Comparison of ENCODE assay signal across 8 cellular contexts in genomic region chr17:50094243-50094752, GRCh38. TPM values are rescaled to one million over a fixed set of nuclear protein-coding genes. Genes with fewer than 3 reads are reported as not detected.
DNase-seq lines count a peak whose midpoint lies in the region; ATAC-seq, FAIRE-seq and TF ChIP-seq lines count a peak whose summit lies in the region.

No MANE protein-coding gene starts in this region.

- POLR2A ChIA-PET in GM10248 (lab: Yijun Ruan, JAX) (no interaction called here), endothelial cell of umbilical vein (lab: Charles Lee) (interaction anchor here (0.7 kb wide), 1 partner anchor 73 kb away, joined by 5 read pairs; no protein-coding TSS in a partner anchor)

- dilution Hi-C loops in endothelial cell of umbilical vein (cut with MboI; ENCODE audit: extremely low pct_ligation_motif_present, low sequenced_read_pairs) = no loop called here

- TF ChIP-seq POLR2A in endothelial cell of umbilical vein (IDR thresholded peaks at IDR 0.05; ENCODE audit: low read depth, low read length) = no peak

- H3K4me1 ChIP-seq in endothelial cell of umbilical vein (ENCODE audit: control insufficient read depth, extremely low read depth, insufficient read depth, low read length) = peaks cover 10% of the 10 kb centered on the region

- no peak overlapping the region for H3K27ac ChIP-seq in endothelial cell of umbilical vein (ENCODE audit: insufficient read depth, low read depth, low read length)

- H3K27ac Mint-ChIP-seq in mesothelial cell of epicardium = peak overlapping the region; percentile 91

- peak overlapping the region; percentile 96 for H3K4me3 Mint-ChIP-seq in mesothelial cell of epicardium

- TF ChIP-seq CTCF in GM10248 (IDR thresholded peaks at IDR 0.05; ENCODE audit: control extremely low read depth, extremely low read depth, low read depth, missing control alignments) = peak; percentile 84
- peak; percentile 87 to 89 for TF ChIP-seq CTCF in endothelial cell of umbilical vein (IDR thresholded peaks at IDR 0.05; ENCODE audit: extremely low read depth in 1 of 2, insufficient read depth in 1 of 2, low read depth in 1 of 2, low read length in 2 of 2)
- TF ChIP-seq CTCF in mesothelial cell of epicardium (IDR thresholded peaks at IDR 0.05; ENCODE audit: unreplicated experiment) = peak; percentile 99

- intact Hi-C loops in endothelial cell of umbilical vein (cut with micrococcal nuclease) = loop anchor here (1.0 to 2.0 kb wide), 4 partner anchors 58 to 203 kb away; no protein-coding TSS in a partner anchor

- no peaks in the 10 kb centered on the region for H3K79me2 ChIP-seq in endothelial cell of umbilical vein (ENCODE audit: control insufficient read depth, insufficient read depth, low read length)

- no peaks in the 10 kb centered on the region for H3K27me3 Mint-ChIP-seq in mesothelial cell of epicardium (ENCODE audit: low read depth)

- peak; percentile 99 for FAIRE-seq in endothelial cell of umbilical vein (lab: Jason Lieb, UNC)

- H3K9me3 Mint-ChIP-seq in mesothelial cell of epicardium = no peaks in the 10 kb centered on the region

- H3K9me3 ChIP-seq in endothelial cell of umbilical vein (replicated peaks; ENCODE audit: control insufficient read depth, insufficient read depth, low read length) = no peaks in the 10 kb centered on the region

- H3K9me1 ChIP-seq in endothelial cell of umbilical vein (replicated peaks; ENCODE audit: control insufficient read depth, extremely low read depth, insufficient read depth, low read length) = no peaks in the 10 kb centered on the region

- peaks cover 0 to 14% of the 10 kb centered on the region in 2 experiments for H3K36me3 ChIP-seq in endothelial cell of umbilical vein (ENCODE audit: control insufficient read depth in 2 of 2, extremely low read depth in 1 of 2, insufficient read depth in 2 of 2, low read length in 2 of 2)

- peaks cover 14% of the 10 kb centered on the region for H3K4me1 Mint-ChIP-seq in mesothelial cell of epicardium

- no peaks in the 10 kb centered on the region for H4K20me1 ChIP-seq in endothelial cell of umbilical vein (replicated peaks; ENCODE audit: control insufficient read depth, extremely low read depth, insufficient read depth, low read length)

- H2AFZ ChIP-seq in endothelial cell of umbilical vein (ENCODE audit: low read depth, low read length) = peak overlapping the region; percentile 85

- DNase-seq in GM10248 (ENCODE audit: extremely low spot score) = peak; percentile 83
- peak in 70 of 76 experiments; percentile 11 to 91 (median 70) for DNase-seq in HUDEP-2 (lab: John Stamatoyannopoulos, UW; ENCODE audit: unreplicated experiment in 76 of 76)
- peak; percentile 67 to 72 for DNase-seq in NOMO-1 (lab: John Stamatoyannopoulos, UW; ENCODE audit: unreplicated experiment in 2 of 2)
- peak; percentile 88 for DNase-seq in activated CD8-positive, alpha-beta memory T cell treated with anti-CD3 and anti-CD28 coated beads, Interleukin-2, amount 50 U/mL, for 24 hours (ENCODE audit: extremely low read depth)
- DNase-seq in endothelial cell of umbilical vein (ENCODE audit: low read depth, low spot score) = peak; percentile 88
- DNase-seq in mesothelial cell of epicardium (ENCODE audit: low spot score in 2 of 2, unreplicated experiment in 2 of 2) = peak; percentile 79 to 95
- peak; percentile 92 for DNase-seq in stimulated activated CD8-positive, alpha-beta memory T cell treated with anti-CD3 and anti-CD28 coated beads, Interleukin-15, amount 100 ng/mL, for 24 hours (ENCODE audit: low read depth)

- no peak for ATAC-seq in HG02870 (IDR thresholded peaks at IDR 0.05; ENCODE audit: unreplicated experiment)

- H3K4me2 ChIP-seq in endothelial cell of umbilical vein (ENCODE audit: insufficient read depth, low read length) = peak overlapping the region; percentile 70

- peak overlapping the region in 2 of 3 experiments; percentile 31 to 46 for H3K4me3 ChIP-seq in endothelial cell of umbilical vein (replicated peaks in 1 of 3; ENCODE audit: insufficient read depth in 1 of 3, low read depth in 1 of 3, low read length in 3 of 3)

- H3K36me3 Mint-ChIP-seq in mesothelial cell of epicardium = peaks cover 3% of the 10 kb centered on the region

- H3K27me3 ChIP-seq in endothelial cell of umbilical vein (ENCODE audit: control insufficient read depth in 2 of 2, insufficient read depth in 2 of 2, low read length in 2 of 2) = no peaks in the 10 kb centered on the region

- no peak overlapping the region for H3K9ac ChIP-seq in endothelial cell of umbilical vein (replicated peaks; ENCODE audit: extremely low read depth, insufficient read depth, low read length)

- CTCF ChIA-PET in GM10248 (lab: Yijun Ruan, JAX) (interaction anchor here (0.6 to 15.6 kb wide), 69 partner anchors 9 to 637 kb away, joined by 3 to 246 read pairs (median 5); partner anchors contain the start of genes COL1A1, DLX3, ITGA3 and SAMD14), endothelial cell of umbilical vein (lab: Charles Lee) (interaction anchor here (0.6 to 5.4 kb wide), 62 partner anchors 9 to 234 kb away, joined by 3 to 101 read pairs (median 6); partner anchors contain the start of genes ITGA3, PPP1R9B, SAMD14 and SGCA)

- BruUV-seq in endothelial cell of umbilical vein (replicated peaks; lab: Mats Ljungman, UMichigan) = no TSS peak

TF ChIP-seq in endothelial cell of umbilical vein, 7 proteins besides CTCF, POLR2A, EP300 and RAD21:
- TF ChIP-seq EZH2 (IDR thresholded peaks at IDR 0.05; ENCODE audit: borderline replicate concordance, low read depth, low read length, severe bottlenecking) = no peak
- no peak for TF ChIP-seq POLR2AphosphoS5 (IDR thresholded peaks at IDR 0.05; ENCODE audit: insufficient read depth, low read depth, low read length)
- TF ChIP-seq JUN (IDR thresholded peaks at IDR 0.05; ENCODE audit: borderline replicate concordance, insufficient read depth, insufficient read length, low read depth) = no peak
- no peak for TF ChIP-seq MYC (IDR thresholded peaks at IDR 0.05; ENCODE audit: low read depth, low read length)
- no peak for TF ChIP-seq MAX (IDR thresholded peaks at IDR 0.05; ENCODE audit: insufficient read depth, insufficient read length)
- TF ChIP-seq GATA2 (IDR thresholded peaks at IDR 0.05; ENCODE audit: insufficient read depth, insufficient read length, low read depth, low read length) = no peak
- TF ChIP-seq FOS (IDR thresholded peaks at IDR 0.05; ENCODE audit: borderline replicate concordance, insufficient read depth, low read length) = no peak
TF ChIP-seq in endothelial cell of umbilical vein: peak in this region for 0.

RNA-seq across cellular contexts. Expression of gene PDK2, which starts 0.9 kb away (rescaled TPM):
- total RNA-seq in endothelial cell of umbilical vein (17.4 and 21.3 TPM in 2 replicates), mesothelial cell of epicardium (44.6 to 46.0 TPM (median 45.4 TPM) in 3 replicates)
- 114 and 142 TPM in 2 replicates for polyA plus RNA-seq in endothelial cell of umbilical vein
- 55.0 and 58.8 TPM in 2 replicates for polyA plus RNA-seq in endothelial cell of umbilical vein (2011; cell fraction: cytosol; rRNA removed)
- polyA plus RNA-seq in endothelial cell of umbilical vein (2011; cell fraction: nucleus; rRNA removed) = 35.9 and 46.0 TPM in 2 replicates
- 18.9 and 24.0 TPM in 2 replicates for polyA plus RNA-seq in endothelial cell of umbilical vein (2012)
- polyA minus RNA-seq in endothelial cell of umbilical vein = 45.9 and 79.9 TPM in 2 replicates
- polyA minus RNA-seq in endothelial cell of umbilical vein (2011; cell fraction: cytosol; rRNA and poly(A)+ RNA removed) = 43.0 TPM
- 26.8 and 33.9 TPM in 2 replicates for polyA minus RNA-seq in endothelial cell of umbilical vein (2011; cell fraction: nucleus; rRNA and poly(A)+ RNA removed)

RNA-seq across cellular contexts. Expression of gene SAMD14, which starts 35.7 kb away (rescaled TPM):
- 15.6 and 16.1 TPM in 2 replicates for total RNA-seq in endothelial cell of umbilical vein
- polyA plus RNA-seq in endothelial cell of umbilical vein = 6.8 and 9.6 TPM in 2 replicates
- 3.5 and 5.3 TPM in 2 replicates for polyA plus RNA-seq in endothelial cell of umbilical vein (2011; cell fraction: cytosol; rRNA removed)
- polyA plus RNA-seq in endothelial cell of umbilical vein (2011; cell fraction: nucleus; rRNA removed) = 18.2 and 24.4 TPM in 2 replicates
- 6.7 and 12.8 TPM in 2 replicates for polyA plus RNA-seq in endothelial cell of umbilical vein (2012)
- polyA minus RNA-seq in endothelial cell of umbilical vein = 5.2 and 7.0 TPM in 2 replicates
- polyA minus RNA-seq in endothelial cell of umbilical vein (2011; cell fraction: cytosol; rRNA and poly(A)+ RNA removed) = not detected
- polyA minus RNA-seq in endothelial cell of umbilical vein (2011; cell fraction: nucleus; rRNA and poly(A)+ RNA removed) = 5.3 and 9.3 TPM in 2 replicates
- 17.3 to 20.0 TPM (median 19.4 TPM) in 3 replicates for total RNA-seq in mesothelial cell of epicardium

RNA-seq across cellular contexts. Expression of gene ITGA3, which starts 38.4 kb away (rescaled TPM):
- total RNA-seq in endothelial cell of umbilical vein (93.8 and 112 TPM in 2 replicates), mesothelial cell of epicardium (133 to 149 TPM (median 143 TPM) in 3 replicates)
- polyA plus RNA-seq in endothelial cell of umbilical vein = 92.7 and 129 TPM in 2 replicates
- 83.9 and 91.8 TPM in 2 replicates for polyA plus RNA-seq in endothelial cell of umbilical vein (2011; cell fraction: cytosol; rRNA removed)
- 131 and 165 TPM in 2 replicates for polyA plus RNA-seq in endothelial cell of umbilical vein (2011; cell fraction: nucleus; rRNA removed)
- 77.6 and 100.0 TPM in 2 replicates for polyA plus RNA-seq in endothelial cell of umbilical vein (2012)
- 107 and 162 TPM in 2 replicates for polyA minus RNA-seq in endothelial cell of umbilical vein
- 66.8 TPM for polyA minus RNA-seq in endothelial cell of umbilical vein (2011; cell fraction: cytosol; rRNA and poly(A)+ RNA removed)
- polyA minus RNA-seq in endothelial cell of umbilical vein (2011; cell fraction: nucleus; rRNA and poly(A)+ RNA removed) = 70.1 and 85.5 TPM in 2 replicates

RNA-seq across cellular contexts. Expression of gene PPP1R9B, which starts 56.2 kb away (rescaled TPM):
- total RNA-seq in endothelial cell of umbilical vein = 58.3 and 60.2 TPM in 2 replicates
- polyA plus RNA-seq in endothelial cell of umbilical vein = 17.7 and 20.1 TPM in 2 replicates
- 16.0 and 16.9 TPM in 2 replicates for polyA plus RNA-seq in endothelial cell of umbilical vein (2011; cell fraction: cytosol; rRNA removed)
- 34.5 and 47.2 TPM in 2 replicates for polyA plus RNA-seq in endothelial cell of umbilical vein (2011; cell fraction: nucleus; rRNA removed)
- 29.3 and 35.0 TPM in 2 replicates for polyA plus RNA-seq in endothelial cell of umbilical vein (2012)
- polyA minus RNA-seq in endothelial cell of umbilical vein = 19.7 and 28.9 TPM in 2 replicates
- 23.5 TPM for polyA minus RNA-seq in endothelial cell of umbilical vein (2011; cell fraction: cytosol; rRNA and poly(A)+ RNA removed)
- polyA minus RNA-seq in endothelial cell of umbilical vein (2011; cell fraction: nucleus; rRNA and poly(A)+ RNA removed) = 7.6 and 14.2 TPM in 2 replicates
- total RNA-seq in mesothelial cell of epicardium = 56.4 to 58.6 TPM (median 56.6 TPM) in 3 replicates
